Comparison of ENCODE assay signal across 1 cellular context in genomic region chr11:61775606-61776554, GRCh38.
TF ChIP-seq lines count a peak whose summit lies in the region.

No MANE protein-coding gene starts in this region.

TF ChIP-seq in HepG2, 621 proteins besides CTCF, POLR2A, EP300 and RAD21 (continues in another document):
- TF ChIP-seq TRIM22 (IDR thresholded peaks at IDR 0.05) (no peak), CREB1 (IDR thresholded peaks at IDR 0.05) (no peak), CREB1 (CRISPR knock-in tag; IDR thresholded peaks at IDR 0.05) (no peak), ARHGAP35 (CRISPR knock-in tag; IDR thresholded peaks at IDR 0.05; ENCODE audit: borderline replicate concordance) (no peak), IRX3 (CRISPR knock-in tag; IDR thresholded peaks at IDR 0.05; ENCODE audit: borderline replicate concordance, low read depth) (no peak), ADNP (CRISPR knock-in tag; IDR thresholded peaks at IDR 0.05) (no peak), ZNF629 (CRISPR knock-in tag; conservative IDR thresholded peaks at IDR 0.05) (0 out of 2 replicates have a peak, but pooled peaks have one; percentile 22), TARDBP (CRISPR knock-in tag; IDR thresholded peaks at IDR 0.05) (no peak), ZNF577 (CRISPR knock-in tag; IDR thresholded peaks at IDR 0.05; ENCODE audit: borderline replicate concordance, low read depth) (no peak), ZNF460 (CRISPR knock-in tag; IDR thresholded peaks at IDR 0.05; ENCODE audit: borderline replicate concordance) (no peak), TIGD3 (CRISPR knock-in tag; IDR thresholded peaks at IDR 0.05; ENCODE audit: borderline replicate concordance) (no peak), ZNF260 (CRISPR knock-in tag; IDR thresholded peaks at IDR 0.05; ENCODE audit: borderline replicate concordance, low read depth) (no peak), E2F2 (CRISPR knock-in tag; IDR thresholded peaks at IDR 0.05; ENCODE audit: borderline replicate concordance) (no peak), WIZ (CRISPR knock-in tag; IDR thresholded peaks at IDR 0.05) (no peak), GABPB1 (CRISPR knock-in tag; IDR thresholded peaks at IDR 0.05) (no peak), RFX3 (CRISPR knock-in tag; IDR thresholded peaks at IDR 0.05) (no peak), ZBTB38 (CRISPR knock-in tag; IDR thresholded peaks at IDR 0.05) (0 out of 2 replicates have a peak, but pooled peaks have one; percentile 28), USF2 (IDR thresholded peaks at IDR 0.05; ENCODE audit: low read depth, low read length) (no peak), USF2 (CRISPR knock-in tag; IDR thresholded peaks at IDR 0.05; ENCODE audit: borderline replicate concordance) (no peak), ZNF432 (CRISPR knock-in tag; IDR thresholded peaks at IDR 0.05; ENCODE audit: borderline replicate concordance) (no peak), ZBTB8A (CRISPR knock-in tag; IDR thresholded peaks at IDR 0.05; ENCODE audit: borderline replicate concordance, low read depth) (no peak), JUN (CRISPR knock-in tag; IDR thresholded peaks at IDR 0.05) (no peak), AGO2 (optimal IDR thresholded peaks at IDR 0.05; ENCODE audit: low read depth, low read length) (peak; percentile 27), ZNF646 (CRISPR knock-in tag; IDR thresholded peaks at IDR 0.05) (no peak), ZNF205 (CRISPR knock-in tag; IDR thresholded peaks at IDR 0.05) (no peak), ZNF710 (CRISPR knock-in tag; IDR thresholded peaks at IDR 0.05; ENCODE audit: borderline replicate concordance) (no peak), HNRNPK (IDR thresholded peaks at IDR 0.05; ENCODE audit: low read depth, low read length, poor library complexity, severe bottlenecking) (no peak), MTF1 (CRISPR knock-in tag; IDR thresholded peaks at IDR 0.05) (no peak), ZKSCAN1 (IDR thresholded peaks at IDR 0.05; ENCODE audit: low read length) (no peak), ZNF773 (CRISPR knock-in tag; IDR thresholded peaks at IDR 0.05; ENCODE audit: borderline replicate concordance) (no peak), CAMTA2 (CRISPR knock-in tag; IDR thresholded peaks at IDR 0.05; ENCODE audit: borderline replicate concordance) (no peak), CEBPG (CRISPR knock-in tag; IDR thresholded peaks at IDR 0.05) (no peak), ZNF605 (CRISPR knock-in tag; IDR thresholded peaks at IDR 0.05) (0 out of 2 replicates have a peak, but pooled peaks have one; percentile 31), ZNF292 (CRISPR knock-in tag; IDR thresholded peaks at IDR 0.05; ENCODE audit: borderline replicate concordance, low read depth) (no peak), ZFP36L1 (CRISPR knock-in tag; IDR thresholded peaks at IDR 0.05) (no peak), ZKSCAN5 (CRISPR knock-in tag; IDR thresholded peaks at IDR 0.05) (no peak), ZC3H4 (CRISPR knock-in tag; IDR thresholded peaks at IDR 0.05; ENCODE audit: borderline replicate concordance) (no peak), ZNF687 (CRISPR knock-in tag; IDR thresholded peaks at IDR 0.05) (0 out of 2 replicates have a peak, but pooled peaks have one; percentile 19), CHD4 (IDR thresholded peaks at IDR 0.05; ENCODE audit: borderline replicate concordance, low read length) (no peak), PLSCR1 (CRISPR knock-in tag; IDR thresholded peaks at IDR 0.05; ENCODE audit: borderline replicate concordance) (no peak), TBP (CRISPR knock-in tag; IDR thresholded peaks at IDR 0.05) (no peak), BHLHE40 (IDR thresholded peaks at IDR 0.05; ENCODE audit: low read length) (no peak)
